In the genomic region with DNA sequence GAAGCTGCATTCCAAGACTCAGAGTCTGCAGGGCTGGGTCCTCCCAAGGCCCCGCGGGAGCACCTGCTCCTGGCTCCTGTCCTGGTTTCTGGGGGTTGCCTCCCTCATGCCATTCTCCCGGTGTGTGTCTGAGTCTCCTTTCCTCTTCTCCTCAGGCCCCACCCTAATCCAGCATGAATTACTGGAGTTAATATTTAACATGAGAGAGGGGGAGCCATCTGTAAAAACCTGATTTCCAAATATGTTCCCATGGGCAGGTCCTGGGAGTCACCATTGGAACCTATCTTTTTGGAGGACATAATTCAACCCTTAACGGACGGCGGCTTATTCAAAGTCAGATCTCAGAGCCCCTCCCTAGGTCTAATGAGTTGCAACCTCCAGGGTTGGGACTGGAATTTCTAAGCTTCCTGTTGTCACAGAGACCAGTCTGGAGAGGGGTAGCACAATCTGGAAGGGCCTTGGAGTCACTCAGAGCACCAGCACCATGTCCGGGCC, we compare ENCODE assay signal across 1 cellular context.
TF ChIP-seq lines count a peak whose summit lies in the region.

No MANE protein-coding gene starts in this region.

TF ChIP-seq in GM12878, 131 proteins besides CTCF, POLR2A, EP300 and RAD21:
- no peak for TF ChIP-seq ZNF384 (IDR thresholded peaks at IDR 0.05; ENCODE audit: borderline replicate concordance, low read depth, low read length)
- 0 out of 2 replicates have a peak, but pooled peaks have one; percentile 14 for TF ChIP-seq IKZF1 (conservative IDR thresholded peaks at IDR 0.05)
- no peak for TF ChIP-seq ZNF622 (IDR thresholded peaks at IDR 0.05)
- no peak for TF ChIP-seq RBBP5 (conservative IDR thresholded peaks at IDR 0.05)
- no peak for TF ChIP-seq EED (IDR thresholded peaks at IDR 0.05; ENCODE audit: low read depth)
- TF ChIP-seq BACH1 (IDR thresholded peaks at IDR 0.05; ENCODE audit: borderline replicate concordance) = no peak
- TF ChIP-seq, protein P1, sequence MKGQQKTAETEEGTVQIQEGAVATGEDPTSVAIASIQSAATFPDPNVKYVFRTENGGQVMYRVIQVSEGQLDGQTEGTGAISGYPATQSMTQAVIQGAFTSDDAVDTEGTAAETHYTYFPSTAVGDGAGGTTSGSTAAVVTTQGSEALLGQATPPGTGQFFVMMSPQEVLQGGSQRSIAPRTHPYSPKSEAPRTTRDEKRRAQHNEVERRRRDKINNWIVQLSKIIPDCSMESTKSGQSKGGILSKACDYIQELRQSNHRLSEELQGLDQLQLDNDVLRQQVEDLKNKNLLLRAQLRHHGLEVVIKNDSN (IDR thresholded peaks at IDR 0.05; ENCODE audit: borderline replicate concordance, extremely low read length, insufficient read depth, low read depth, low read length) = no peak
- no peak for TF ChIP-seq NR2C2 (IDR thresholded peaks at IDR 0.05; ENCODE audit: borderline replicate concordance, control insufficient read depth, insufficient read length, low read depth)
- TF ChIP-seq RFX5 (IDR thresholded peaks at IDR 0.05; ENCODE audit: low read depth, low read length) = no peak
- TF ChIP-seq, protein P2, sequence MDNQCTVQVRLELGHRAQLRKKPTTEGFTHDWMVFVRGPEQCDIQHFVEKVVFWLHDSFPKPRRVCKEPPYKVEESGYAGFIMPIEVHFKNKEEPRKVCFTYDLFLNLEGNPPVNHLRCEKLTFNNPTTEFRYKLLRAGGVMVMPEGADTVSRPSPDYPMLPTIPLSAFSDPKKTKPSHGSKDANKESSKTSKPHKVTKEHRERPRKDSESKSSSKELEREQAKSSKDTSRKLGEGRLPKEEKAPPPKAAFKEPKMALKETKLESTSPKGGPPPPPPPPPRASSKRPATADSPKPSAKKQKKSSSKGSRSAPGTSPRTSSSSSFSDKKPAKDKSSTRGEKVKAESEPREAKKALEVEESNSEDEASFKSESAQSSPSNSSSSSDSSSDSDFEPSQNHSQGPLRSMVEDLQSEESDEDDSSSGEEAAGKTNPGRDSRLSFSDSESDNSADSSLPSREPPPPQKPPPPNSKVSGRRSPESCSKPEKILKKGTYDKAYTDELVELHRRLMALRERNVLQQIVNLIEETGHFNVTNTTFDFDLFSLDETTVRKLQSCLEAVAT (IDR thresholded peaks at IDR 0.05) = peak; percentile 9; the same call in 1 of the 2 replicates
